Comparison of ENCODE assay signal across 18 cellular contexts in the genomic region with DNA sequence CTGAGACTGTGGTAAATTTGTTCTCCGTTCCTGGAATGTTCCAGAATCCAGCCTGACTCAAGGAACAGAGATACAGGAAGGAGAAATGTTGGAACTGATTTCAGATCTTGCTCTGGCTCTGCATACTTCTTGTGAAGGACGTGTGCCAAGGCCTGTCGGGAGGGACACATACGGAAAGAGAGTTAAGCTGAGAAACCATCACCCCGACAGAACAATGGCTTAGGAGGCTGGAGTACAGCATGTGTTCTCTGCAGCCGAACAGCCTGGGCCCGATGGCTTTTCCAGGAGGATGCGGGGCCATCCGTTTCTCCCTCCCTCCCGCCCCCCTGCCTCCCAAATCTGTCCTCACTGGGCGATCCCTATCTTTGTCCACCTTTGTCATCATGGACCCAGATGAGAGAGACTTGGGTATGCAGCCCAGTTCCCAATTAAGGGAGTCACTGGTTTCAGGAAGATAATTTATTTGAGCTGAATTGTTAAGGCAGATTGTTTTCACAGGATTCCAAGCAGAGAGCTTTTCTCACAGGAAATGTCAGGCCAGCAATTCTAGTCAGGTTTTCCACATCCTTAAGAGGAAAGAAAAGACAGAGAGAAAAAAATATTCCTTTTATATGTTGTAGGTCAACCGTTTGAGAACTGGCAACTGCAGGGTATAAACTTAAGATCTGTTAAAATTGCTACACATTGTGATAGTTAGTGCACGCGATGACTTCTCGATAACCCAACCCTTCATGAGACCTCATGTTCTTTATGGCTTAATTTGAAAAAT. TPM values are rescaled to one million over a fixed set of nuclear protein-coding genes. Genes with fewer than 3 reads are reported as not detected.
DNase-seq lines count a peak whose midpoint lies in the region; ATAC-seq and TF ChIP-seq lines count a peak whose summit lies in the region.
"Had no signal": no experiment of that assay in that cellular context is flagged by ENCODE, and none has a peak within 500 bp of the region (broad histone marks: within the 10 kb centered on the region; RNA-seq: fewer than 3 reads in every experiment).

No MANE protein-coding gene starts in this region.

- H3K27ac ChIP-seq in IMR-90 (ENCODE audit: insufficient read depth, low read length) (no peak overlapping the region), esophagus squamous epithelium (peak overlapping the region; percentile 56 to 86 (median 80)), thyroid gland (peak overlapping the region; percentile 52 to 96 (median 82)), RWPE1 (no peak overlapping the region)
- H3K27ac ChIP-seq: foreskin keratinocyte, PC-9 had no signal

- intact Hi-C loops in IMR-90 (cut with micrococcal nuclease) (no loop called here), esophagus squamous epithelium (cut with DNase I) (no loop called here), thyroid gland (cut with DNase I) (no loop called here)

- TF ChIP-seq CTCF in IMR-90 (conservative IDR thresholded peaks at IDR 0.05; ENCODE audit: low read depth, low read length): no peak
- TF ChIP-seq CTCF in esophagus squamous epithelium (IDR thresholded peaks at IDR 0.05): no peak
- no peak for TF ChIP-seq CTCF in thyroid gland (IDR thresholded peaks at IDR 0.05)
- no peak for TF ChIP-seq CTCF in RWPE1 (conservative IDR thresholded peaks at IDR 0.05; ENCODE audit: low read depth)

- ATAC-seq in IMR-90 (ENCODE audit: low read depth) (no peak), HG02588 (IDR thresholded peaks at IDR 0.05; ENCODE audit: unreplicated experiment) (no peak)
- no peak for ATAC-seq in activated CD4-positive, CD25-positive, alpha-beta regulatory T cell treated with anti-CD3 and anti-CD28 coated beads, Interleukin-2, amount 50 U/mL, for 24 hours
- ATAC-seq: naive thymus-derived CD4-positive, alpha-beta T cell had no signal

- DNase-seq in IMR-90 (no peak), esophagus squamous epithelium (lab: John Stamatoyannopoulos, UW) (no peak), midbrain (lab: John Stamatoyannopoulos, UW) (peak; percentile 20), thyroid gland (no peak), DMS79 treated with DMSO at 0.1 percent for 48 hours (lab: John Stamatoyannopoulos, UW) (no peak), RWPE1 (ENCODE audit: low spot score) (no peak)
- DNase-seq: activated B cell treated with CpG ODN at 0.5 μM for 24 hours; activated CD8-positive, alpha-beta memory T cell treated with anti-CD3 and anti-CD28 coated beads, Interleukin-2, amount 50 U/mL, for 4 hours; activated naive CD8-positive, alpha-beta T cell treated with anti-CD3 and anti-CD28 coated beads, Interleukin-2, amount 10 ng/mL, durations not matched to agents 7 days and 5 days; AML-193; naive thymus-derived CD4-positive, alpha-beta T cell; NCI-H1930; NCI-H526; stimulated activated naive CD8-positive, alpha-beta T cell treated with anti-CD3 and anti-CD28 coated beads, Interleukin-15, amount 100 ng/mL, for 72 hours had no signal

- H3K9me1 ChIP-seq in IMR-90 (ENCODE audit: insufficient read depth, low read length): 0 out of 2 replicates have a peak, but pooled peaks cover 4% of the 10 kb centered on the region

- CTCF ChIA-PET in IMR-90 (lab: Yijun Ruan, JAX) (no interaction called here), RWPE1 (lab: Yijun Ruan, JAX) (no interaction called here)

- H3K27me3 ChIP-seq in IMR-90 (ENCODE audit: control insufficient read depth, insufficient read depth, low read length) (no peaks in the 10 kb centered on the region; the same call in 1 of the 2 replicates), esophagus squamous epithelium (no peaks in the 10 kb centered on the region), thyroid gland (no peaks in the 10 kb centered on the region)
- H3K27me3 ChIP-seq: foreskin keratinocyte had no signal

- H3K79me1 ChIP-seq in IMR-90 (ENCODE audit: low read depth in 1 of 2, low read length in 2 of 2): peaks cover 0 to 3% of the 10 kb centered on the region in 2 experiments; a peak in 1 of 4 replicates

- no peaks in the 10 kb centered on the region for H3K36me3 ChIP-seq in IMR-90 (ENCODE audit: control insufficient read depth, insufficient read depth, low read length)
- H3K36me3 ChIP-seq in esophagus squamous epithelium: no peaks in the 10 kb centered on the region
- no peaks in the 10 kb centered on the region for H3K36me3 ChIP-seq in thyroid gland

- in situ Hi-C loops in IMR-90 (cut with MboI; ENCODE audit: low sequenced_read_pairs): no loop called here

- no peak overlapping the region for H3K14ac ChIP-seq in IMR-90 (replicated peaks; ENCODE audit: low read depth, low read length)

- H2BK20ac ChIP-seq in IMR-90 (ENCODE audit: low read depth, low read length): no peak overlapping the region

- H3K9ac ChIP-seq in IMR-90 (ENCODE audit: low read depth, low read length): no peak overlapping the region

- H4K20me1 ChIP-seq in IMR-90 (ENCODE audit: insufficient read depth, low read length): no peaks in the 10 kb centered on the region

- H2AFZ ChIP-seq in IMR-90 (replicated peaks; ENCODE audit: low read length, poor library complexity): no peak overlapping the region
- H2AFZ ChIP-seq: PC-9 had no signal

- H3K9me3 ChIP-seq in IMR-90 (ENCODE audit: control insufficient read depth, insufficient read depth, low read length) (no peaks in the 10 kb centered on the region), esophagus squamous epithelium (no peaks in the 10 kb centered on the region), thyroid gland (no peaks in the 10 kb centered on the region)

- H2AK9ac ChIP-seq in IMR-90 (replicated peaks; ENCODE audit: low read depth, low read length, poor library complexity): no peak overlapping the region

- dilution Hi-C loops in IMR-90 (cut with HindIII; ENCODE audit: low sequenced_read_pairs, unreplicated experiment): no loop called here

- no peak overlapping the region for H4K8ac ChIP-seq in IMR-90 (ENCODE audit: low read depth in 2 of 2, low read length in 2 of 2)

- POLR2A ChIA-PET in IMR-90 (lab: Charles Lee; ENCODE audit: unreplicated experiment): interaction anchor here (0.6 kb wide), 1 partner anchor 27 kb away, joined by 3 read pairs; no protein-coding TSS in a partner anchor
- POLR2A ChIA-PET in RWPE1 (lab: Yijun Ruan, JAX; ENCODE audit: low non-redundant PET): no interaction called here

- H4K91ac ChIP-seq in IMR-90 (ENCODE audit: insufficient read depth, low read depth, low read length): no peak overlapping the region

- H3K4me2 ChIP-seq in IMR-90 (ENCODE audit: low read depth, low read length): no peak overlapping the region
- H3K4me2 ChIP-seq: PC-9 had no signal

- no peak overlapping the region for H3K18ac ChIP-seq in IMR-90 (ENCODE audit: low read depth, low read length)

- no peak overlapping the region for H3K4ac ChIP-seq in IMR-90 (ENCODE audit: low read depth, low read length)

- WGBS in IMR-90 (ENCODE audit: extremely low coverage in 2 of 2, insufficient read length in 1 of 2), 2 experiments: 90% methylated on average over 4 of the region's 15 CpGs; no CpG with 5 or more reads in 1 of the 2 experiments
- 36 to 37% methylated on average over 11 to 13 of the region's 15 CpGs for WGBS in esophagus squamous epithelium, 2 donors
- 68 to 72% methylated on average over 15 of the region's 15 CpGs for WGBS in thyroid gland, 2 donors

- 0 out of 3 replicates have a peak overlapping the region, but pooled peaks have one; percentile 36 for H2BK15ac ChIP-seq in IMR-90 (ENCODE audit: low read depth, low read length)

- H4K5ac ChIP-seq in IMR-90 (ENCODE audit: low read depth, low read length): no peak overlapping the region

- H2BK120ac ChIP-seq in IMR-90 (ENCODE audit: low read depth, low read length): no peak overlapping the region

- H3K4me3 ChIP-seq in IMR-90 (ENCODE audit: insufficient read depth, low read depth, low read length): no peak overlapping the region
- H3K4me3 ChIP-seq in esophagus squamous epithelium: no peak overlapping the region
- no peak overlapping the region for H3K4me3 ChIP-seq in thyroid gland (replicated peaks in 1 of 3)
- H3K4me3 ChIP-seq: PC-9 had no signal

- TF ChIP-seq POLR2A in IMR-90 (IDR thresholded peaks at IDR 0.05; ENCODE audit: low read depth, low read length) (no peak), esophagus squamous epithelium (IDR thresholded peaks at IDR 0.05) (no peak), thyroid gland (IDR thresholded peaks at IDR 0.05) (no peak)

- H3K23ac ChIP-seq in IMR-90 (ENCODE audit: low read depth, low read length): no peak overlapping the region; the same call in 1 of the 2 replicates

- no TSS peak for BruUV-seq in IMR-90 (replicated peaks; lab: Mats Ljungman, UMichigan)

- H3K56ac ChIP-seq in IMR-90 (ENCODE audit: extremely low read depth, insufficient read depth, low read length): no peak overlapping the region

- H3K4me1 ChIP-seq in IMR-90 (ENCODE audit: control insufficient read depth, insufficient read depth, low read length) (peaks cover 6% of the 10 kb centered on the region; the same call in 1 of the 2 replicates), esophagus squamous epithelium (peaks cover 21 to 44% (median 22%) of the 10 kb centered on the region in 3 donors), thyroid gland (peaks cover 39 to 50% of the 10 kb centered on the region in 2 donors)
- H3K4me1 ChIP-seq: foreskin keratinocyte had no signal

- H2AK5ac ChIP-seq in IMR-90 (ENCODE audit: low read depth, low read length): no peak overlapping the region

- no peak overlapping the region for H2BK5ac ChIP-seq in IMR-90 (ENCODE audit: low read depth, low read length, poor library complexity, severe bottlenecking)

- no peak for TF ChIP-seq RAD21 in IMR-90 (IDR thresholded peaks at IDR 0.05; ENCODE audit: low read length)

TF ChIP-seq in IMR-90, 13 proteins besides CTCF, POLR2A, EP300 and RAD21 (continues in another document):
- TF ChIP-seq RCOR1 (IDR thresholded peaks at IDR 0.05; ENCODE audit: insufficient replicate concordance, low read length): no peak
- no peak for TF ChIP-seq BHLHE40 (IDR thresholded peaks at IDR 0.05; ENCODE audit: low read depth, low read length)
- no peak for TF ChIP-seq MXI1 (IDR thresholded peaks at IDR 0.05; ENCODE audit: borderline replicate concordance, low read depth, low read length)
- no peak for TF ChIP-seq CHD1 (IDR thresholded peaks at IDR 0.05; ENCODE audit: low read depth, low read length)
- TF ChIP-seq, protein P1, sequence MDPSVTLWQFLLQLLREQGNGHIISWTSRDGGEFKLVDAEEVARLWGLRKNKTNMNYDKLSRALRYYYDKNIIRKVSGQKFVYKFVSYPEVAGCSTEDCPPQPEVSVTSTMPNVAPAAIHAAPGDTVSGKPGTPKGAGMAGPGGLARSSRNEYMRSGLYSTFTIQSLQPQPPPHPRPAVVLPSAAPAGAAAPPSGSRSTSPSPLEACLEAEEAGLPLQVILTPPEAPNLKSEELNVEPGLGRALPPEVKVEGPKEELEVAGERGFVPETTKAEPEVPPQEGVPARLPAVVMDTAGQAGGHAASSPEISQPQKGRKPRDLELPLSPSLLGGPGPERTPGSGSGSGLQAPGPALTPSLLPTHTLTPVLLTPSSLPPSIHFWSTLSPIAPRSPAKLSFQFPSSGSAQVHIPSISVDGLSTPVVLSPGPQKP (IDR thresholded peaks at IDR 0.05; ENCODE audit: borderline replicate concordance, low read depth, low read length): no peak

RNA-seq across cellular contexts. Expression of a gene that starts 45.3 kb away (rescaled TPM):
- 3.6 TPM in 2 replicates for total RNA-seq in IMR-90 (2012; rRNA removed)
- polyA plus RNA-seq in IMR-90 (2012; rRNA removed): 1.8 and 1.9 TPM in 2 replicates
- 0.75 and 1.1 TPM in 2 replicates for polyA plus RNA-seq in IMR-90 (2012; cell fraction: cytosol; rRNA removed)
- 1.9 and 3.0 TPM in 2 replicates for polyA plus RNA-seq in IMR-90 (2012; cell fraction: nucleus; rRNA removed; ENCODE audit: low replicate concordance)
- 1 to 10 TPM; 2.5 to 6.3 (median 3.3) TPM for total RNA-seq in esophagus squamous epithelium
- total RNA-seq in thyroid gland: 10 to 100 TPM; 17.9 to 33.2 (median 29.7) TPM

Comparison
In these comparisons a context has a peak if more than half of its experiments do, and no peak if none do; other contexts are left out.
1. H3K27ac ChIP-seq: peak in esophagus squamous epithelium (4 of 4) and thyroid gland (3 of 3); none in IMR-90 (single experiment) and RWPE1 (single experiment).